In genomic region chr7:107043916-107044346, GRCh38 we compare ENCODE assay signal across 8 cellular contexts. TPM values are rescaled to one million over a fixed set of nuclear protein-coding genes. Genes with fewer than 3 reads are reported as not detected.
DNase-seq lines count a peak whose midpoint lies in the region; ATAC-seq, FAIRE-seq and TF ChIP-seq lines count a peak whose summit lies in the region.

No MANE protein-coding gene starts in this region.

- H4K20me1 ChIP-seq in H9 (ENCODE audit: control insufficient read depth, insufficient read depth, insufficient read length), result no peaks in the 10 kb centered on the region

- FAIRE-seq in urothelium cell line (lab: Jason Lieb, UNC), result no peak
- no peak for FAIRE-seq in D721Med (lab: Jason Lieb, UNC)

- H3K4me3 ChIP-seq in mucosa of descending colon, result no peak overlapping the region

- H3K4me1 ChIP-seq in H9 (ENCODE audit: insufficient read depth, low read length), result peaks cover 5% of the 10 kb centered on the region; the same call in 1 of the 2 replicates
- peaks cover 18% of the 10 kb centered on the region for H3K4me1 ChIP-seq in mucosa of descending colon (ENCODE audit: low read depth)

- H3K9ac ChIP-seq in H9 (ENCODE audit: extremely low read depth, insufficient read length, low read length), result no peak overlapping the region

- no peak overlapping the region for H4K91ac ChIP-seq in H9 (ENCODE audit: insufficient read length, low read depth, low read length)

- ATAC-seq in mucosa of descending colon, result no peak

- peak overlapping the region; percentile 32 for H3K4me2 ChIP-seq in H9 (ENCODE audit: insufficient read depth, insufficient read length, low read length)

- TF ChIP-seq CTCF in 22Rv1 (IDR thresholded peaks at IDR 0.05), result no peak
- TF ChIP-seq CTCF in H9 (conservative IDR thresholded peaks at IDR 0.05), result no peak
- TF ChIP-seq CTCF in brain (conservative IDR thresholded peaks at IDR 0.05), result no peak
- no peak for TF ChIP-seq CTCF in mesothelial cell of epicardium (IDR thresholded peaks at IDR 0.05; ENCODE audit: unreplicated experiment)
- no peak for TF ChIP-seq CTCF in mucosa of descending colon (IDR thresholded peaks at IDR 0.05)
- TF ChIP-seq CTCF in D721Med (IDR thresholded peaks at IDR 0.05; ENCODE audit: insufficient read depth, missing control alignments), result no peak

- H3K9me3 ChIP-seq in H9 (ENCODE audit: control insufficient read depth, low read depth, low read length) (no peaks in the 10 kb centered on the region), mucosa of descending colon (no peaks in the 10 kb centered on the region)

- H2BK5ac ChIP-seq in H9 (ENCODE audit: insufficient read length, low read length), result no peak overlapping the region

- no peak overlapping the region for H2BK12ac ChIP-seq in H9 (ENCODE audit: insufficient read length, low read depth, low read length)

- no peak overlapping the region for H3K4ac ChIP-seq in H9 (ENCODE audit: low read depth, low read length)

- no peaks in the 10 kb centered on the region for H3K9me3 Mint-ChIP-seq in H9
- no peaks in the 10 kb centered on the region for H3K9me3 Mint-ChIP-seq in brain
- H3K9me3 Mint-ChIP-seq in mesothelial cell of epicardium, result no peaks in the 10 kb centered on the region

- no peaks in the 10 kb centered on the region; the same call in 1 of the 2 replicates for H3K79me2 ChIP-seq in H9 (ENCODE audit: insufficient read depth, low read length)

- H2AFZ ChIP-seq in H9 (ENCODE audit: low read length), result no peak overlapping the region

- peaks cover 28 to 33% of the 10 kb centered on the region in 2 experiments for H3K4me1 Mint-ChIP-seq in H9
- peaks cover 41% of the 10 kb centered on the region for H3K4me1 Mint-ChIP-seq in brain
- H3K4me1 Mint-ChIP-seq in mesothelial cell of epicardium, result peaks cover 18% of the 10 kb centered on the region

- H3K23me2 ChIP-seq in H9 (ENCODE audit: insufficient read length, low read depth, low read length, poor library complexity, severe bottlenecking), result peaks cover 5% of the 10 kb centered on the region

- no peaks in the 10 kb centered on the region for H3K36me3 ChIP-seq in mucosa of descending colon (ENCODE audit: low read depth)

- H4K8ac ChIP-seq in H9 (replicated peaks; ENCODE audit: insufficient read length, low read depth, low read length), result no peak overlapping the region

- no peak overlapping the region for H3T11ph ChIP-seq in H9 (ENCODE audit: low read length)

- H3K56ac ChIP-seq in H9 (ENCODE audit: insufficient read length, low read depth, low read length), result no peak overlapping the region

- H3K36me3 Mint-ChIP-seq in H9 (ENCODE audit: insufficient read depth in 1 of 3, low read depth in 3 of 3), result no peaks in the 10 kb centered on the region; a peak in 1 of 7 replicates
- H3K36me3 Mint-ChIP-seq in brain, result no peaks in the 10 kb centered on the region
- no peaks in the 10 kb centered on the region for H3K36me3 Mint-ChIP-seq in mesothelial cell of epicardium

- H3K18ac ChIP-seq in H9 (ENCODE audit: insufficient read length, low read depth, low read length), result no peak overlapping the region

- H3K27ac ChIP-seq in 22Rv1 (peak overlapping the region; percentile 55), H9 (ENCODE audit: insufficient read length, low read depth, low read length) (no peak overlapping the region)

- no peaks in the 10 kb centered on the region for H3K79me1 ChIP-seq in H9 (ENCODE audit: insufficient read depth, low read depth, low read length, poor library complexity, severe bottlenecking)

- H3K27me3 ChIP-seq in H9 (ENCODE audit: insufficient read depth, low read length), result no peaks in the 10 kb centered on the region

- no peak overlapping the region; a peak in 1 of 7 replicates for H3K27ac Mint-ChIP-seq in H9
- peak overlapping the region; percentile 56 to 92 (median 82) for H3K27ac Mint-ChIP-seq in brain
- peak overlapping the region; percentile 67 for H3K27ac Mint-ChIP-seq in mesothelial cell of epicardium

- WGBS in H9 (ENCODE audit: extremely low coverage, insufficient read length, low lambda C conversion rate), result no CpG with 5 or more reads among the region's 6 CpGs

- H3K23ac ChIP-seq in H9 (ENCODE audit: insufficient read length, low read depth, low read length), result no peak overlapping the region

- H3K14ac ChIP-seq in H9 (ENCODE audit: insufficient read depth, low read length), result no peak overlapping the region

- intact Hi-C loops in mucosa of descending colon (cut with DNase I, micrococcal nuclease), result no loop called here

- H2BK20ac ChIP-seq in H9 (ENCODE audit: low read depth, low read length, poor library complexity, severe bottlenecking), result no peak overlapping the region

- H2BK15ac ChIP-seq in H9 (ENCODE audit: low read depth, low read length), result no peak overlapping the region

- H3K4me3 Mint-ChIP-seq in H9 (peak overlapping the region; percentile 55 to 72), brain (peak overlapping the region; percentile 77 to 85 (median 83)), mesothelial cell of epicardium (peak overlapping the region; percentile 66)

- no peak overlapping the region for H2AK5ac ChIP-seq in H9 (ENCODE audit: insufficient read length, low read length)

- H2BK120ac ChIP-seq in H9 (ENCODE audit: low read depth, low read length, poor library complexity, severe bottlenecking), result no peak overlapping the region

- H4K5ac ChIP-seq in H9 (ENCODE audit: insufficient read length, low read depth, low read length), result no peak overlapping the region

- H3K27me3 Mint-ChIP-seq in H9 (ENCODE audit: low read depth) (peaks cover 16% of the 10 kb centered on the region), brain (peaks cover 9% of the 10 kb centered on the region), mesothelial cell of epicardium (ENCODE audit: low read depth) (no peaks in the 10 kb centered on the region)

- DNase-seq in H9, result no peak
- DNase-seq in mesothelial cell of epicardium (ENCODE audit: low spot score in 2 of 2, unreplicated experiment in 2 of 2), result no peak
- no peak for DNase-seq in urothelium cell line (ENCODE audit: low spot score)
- no peak for DNase-seq in mucosa of descending colon
- DNase-seq in GM19238 (ENCODE audit: insufficient read length, low spot score), result no peak
- no peak for DNase-seq in D721Med (ENCODE audit: insufficient read length, low spot score)

RNA-seq across cellular contexts. Expression of gene PRKAR2B, which starts 0.6 kb away (rescaled TPM):
- total RNA-seq in H9 (2021), result 15.2 and 16.6 TPM in 2 replicates
- polyA plus RNA-seq in brain (ENCODE audit: insufficient read depth, low read depth, low replicate concordance), result 35.8 TPM
- 7.8 to 8.3 TPM (median 7.8 TPM) in 3 replicates for total RNA-seq in mesothelial cell of epicardium
- total RNA-seq in mucosa of descending colon, result 10 to 100 TPM in 1 of 3 donors, 1 to 10 TPM in 2; 4.6 to 20.8 (median 6.4) TPM

Comparison
In these comparisons a context has a peak if more than half of its experiments do, and no peak if none do; other contexts are left out.
1. H3K27ac Mint-ChIP-seq: peak in brain (5 of 5) and mesothelial cell of epicardium (single experiment); none in H9 (0 of 3).
2. Peak in every context shown above with its lines, with median percentiles within 50 percentile points of each other: H3K4me3 Mint-ChIP-seq.